25 cellular contexts compared by ENCODE assay signal in genomic region chr11:79676396-79676795, GRCh38.
DNase-seq lines count a peak whose midpoint lies in the region; ATAC-seq, FAIRE-seq and TF ChIP-seq lines count a peak whose summit lies in the region.
"Had no signal": no experiment of that assay in that cellular context is flagged by ENCODE, and none has a peak within 500 bp of the region (broad histone marks: within the 10 kb centered on the region; RNA-seq: fewer than 3 reads in every experiment).

No MANE protein-coding gene starts in this region.

- no peaks in the 10 kb centered on the region for H3K27me3 ChIP-seq in bronchial epithelial cell (ENCODE audit: control insufficient read depth, insufficient read depth, low read length)
- H3K27me3 ChIP-seq: BE2C, BLaER1 had no signal

- DNase-seq in SIG-M5 treated with dmso at 0.1 percent for 504 hours (lab: John Stamatoyannopoulos, UW; ENCODE audit: unreplicated experiment) (peak; percentile 4), SIG-M5 (lab: John Stamatoyannopoulos, UW) (no peak), bronchial epithelial cell (ENCODE audit: low read depth) (peak; percentile 50), epithelial cell of esophagus (ENCODE audit: low read depth) (peak; percentile 53), cerebellar nuclear complex (lab: John Stamatoyannopoulos, UW) (no peak), T-helper 17 cell (no peak)
- DNase-seq: 8988T; ACHN; BE2C; C1 segment of cervical spinal cord; CD4-positive, alpha-beta memory T cell; CD4-positive, CD25-positive, alpha-beta regulatory T cell; CD8-positive, alpha-beta memory T cell; COR-L47; DMS 273 treated with DMSO at 0.1 percent for 48 hours; DMS153; DMS79; DND-41; EL; GDM1 had no signal

- no peak for TF ChIP-seq CTCF in bronchial epithelial cell (IDR thresholded peaks at IDR 0.05; ENCODE audit: insufficient read depth, low read length, severe bottlenecking)
- TF ChIP-seq CTCF in epithelial cell of esophagus (IDR thresholded peaks at IDR 0.05; ENCODE audit: insufficient read depth, low read depth, low read length, missing control alignments) = no peak

- H3K36me3 Mint-ChIP-seq in T-helper 17 cell (ENCODE audit: low read depth) = no peaks in the 10 kb centered on the region
- H3K36me3 Mint-ChIP-seq: CD14-positive monocyte; CD4-positive, alpha-beta memory T cell; CD4-positive, CD25-positive, alpha-beta regulatory T cell; CD8-positive, alpha-beta memory T cell had no signal

- no peaks in the 10 kb centered on the region for H3K27me3 Mint-ChIP-seq in T-helper 17 cell
- H3K27me3 Mint-ChIP-seq: CD4-positive, CD25-positive, alpha-beta regulatory T cell had no signal

- H3K4me1 Mint-ChIP-seq in T-helper 17 cell = no peaks in the 10 kb centered on the region
- H3K4me1 Mint-ChIP-seq: CD14-positive monocyte; CD4-positive, alpha-beta memory T cell; CD4-positive, CD25-positive, alpha-beta regulatory T cell; CD8-positive, alpha-beta memory T cell had no signal

- no peaks in the 10 kb centered on the region for H3K36me3 ChIP-seq in bronchial epithelial cell (ENCODE audit: control insufficient read depth, insufficient read depth, low read length)
- H3K36me3 ChIP-seq: BE2C, BLaER1 had no signal

- H3K27ac Mint-ChIP-seq in T-helper 17 cell = no peak overlapping the region
- H3K27ac Mint-ChIP-seq: CD14-positive monocyte; CD4-positive, alpha-beta memory T cell; CD4-positive, CD25-positive, alpha-beta regulatory T cell had no signal

- H3K4me3 Mint-ChIP-seq in T-helper 17 cell = no peak overlapping the region
- H3K4me3 Mint-ChIP-seq: CD14-positive monocyte; CD4-positive, alpha-beta memory T cell; CD4-positive, CD25-positive, alpha-beta regulatory T cell; CD8-positive, alpha-beta memory T cell had no signal

- FAIRE-seq in bronchial epithelial cell (lab: Jason Lieb, UNC) = no peak
- FAIRE-seq: A204.1, GM12878, GM18507 had no signal

- H3K4me3 ChIP-seq in bronchial epithelial cell (ENCODE audit: low read depth, low read length) = no peak overlapping the region
- no peak overlapping the region for H3K4me3 ChIP-seq in epithelial cell of esophagus (ENCODE audit: low read length)
- H3K4me3 ChIP-seq: BLaER1, GM12878 had no signal

- ATAC-seq in T-helper 17 cell = no peak
- ATAC-seq: GM12878 had no signal

- no peaks in the 10 kb centered on the region for H3K9me3 ChIP-seq in T-helper 17 cell (ENCODE audit: control insufficient read depth, low read length, poor library complexity, severe bottlenecking)
- H3K9me3 ChIP-seq: BE2C, BLaER1 had no signal

Comparison
In these comparisons a context has a peak if more than half of its experiments do, and no peak if none do; other contexts are left out.
1. DNase-seq: peak in SIG-M5 treated with dmso at 0.1 percent for 504 hours (single experiment), bronchial epithelial cell (single experiment) and epithelial cell of esophagus (single experiment); none in SIG-M5 (single experiment), cerebellar nuclear complex (0 of 2) and T-helper 17 cell (0 of 3).